ENCODE assay signal across 8 cellular contexts in the genomic region with DNA sequence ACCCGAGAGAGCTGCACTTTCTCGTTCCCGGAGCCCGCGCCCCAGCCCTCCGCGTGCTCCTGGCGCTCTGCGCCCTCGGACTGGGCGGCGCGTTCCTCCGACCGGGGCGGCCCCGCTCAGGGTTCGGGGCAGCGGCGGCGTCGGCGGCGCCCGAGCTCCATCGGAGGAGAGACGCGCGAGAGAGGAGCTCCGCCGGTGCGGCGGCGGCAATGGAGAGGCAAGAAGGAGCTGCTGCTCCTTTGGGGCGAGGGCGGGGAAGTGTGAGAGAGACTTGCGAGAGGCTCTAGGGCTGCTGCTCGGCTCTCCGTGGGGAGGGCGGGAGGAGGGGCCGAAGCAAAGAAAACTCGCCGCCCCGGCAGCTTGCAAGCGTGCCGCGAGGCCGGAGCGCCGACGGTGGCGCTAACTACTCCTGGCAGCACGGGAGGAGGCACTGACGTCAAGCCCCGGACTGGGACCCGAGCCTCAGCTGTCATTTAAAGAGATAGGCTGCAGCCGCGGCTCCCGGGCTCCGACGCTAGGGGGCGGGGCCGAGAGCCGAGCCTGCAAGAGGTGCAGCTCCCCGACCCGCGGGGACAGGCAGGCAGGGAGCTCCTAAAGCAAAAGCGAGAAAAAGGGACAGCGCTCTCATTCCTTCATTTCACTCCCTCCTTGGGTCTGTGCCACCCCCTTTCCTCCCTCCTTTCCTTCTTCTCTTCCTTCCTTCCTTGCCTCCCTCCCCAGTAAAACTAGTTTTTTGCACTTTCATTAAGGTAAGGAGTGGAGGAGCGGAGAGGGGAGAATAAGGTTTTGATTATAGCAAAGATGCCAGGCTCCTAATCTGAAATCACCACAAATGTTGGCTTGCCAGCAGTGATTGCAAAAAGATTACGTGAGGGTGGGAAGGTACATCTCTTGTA. TPM values are rescaled to one million over a fixed set of nuclear protein-coding genes. Genes with fewer than 3 reads are reported as not detected.
DNase-seq lines count a peak whose midpoint lies in the region; ATAC-seq and TF ChIP-seq lines count a peak whose summit lies in the region.

A gene (minus strand): TSS at position 262 of the 896 bp plus-strand sequence.

- intact Hi-C loops in left lung (cut with DNase I), result no loop called here

- peaks cover 0 to 19% of the 10 kb centered on the region in 2 donors for H3K4me1 ChIP-seq in left lung

- peak; percentile 96 for ATAC-seq in GM18511 (IDR thresholded peaks at IDR 0.05; ENCODE audit: unreplicated experiment)
- ATAC-seq in HG03025 (IDR thresholded peaks at IDR 0.05; ENCODE audit: low FRiP score, unreplicated experiment), result peak; percentile 94
- ATAC-seq in left lung, result peak; percentile 97

- peak; percentile 43 to 47 for TF ChIP-seq CTCF in left lung (IDR thresholded peaks at IDR 0.05)

- H3K9me3 ChIP-seq in left lung, result no peaks in the 10 kb centered on the region

- peak within 1 kb of the TSS; percentile 27 to 39 for H3K4me3 ChIP-seq in left lung

- H3K27me3 ChIP-seq in left lung, result peaks cover 30 to 91% of the 10 kb centered on the region in 2 donors

- H3K36me3 ChIP-seq in left lung, result no peaks in the 10 kb centered on the region

- DNase-seq in A172 (ENCODE audit: low spot score) (peak; percentile 39), NCI-H2081 treated with DMSO at 0.1 percent for 48 hours (lab: John Stamatoyannopoulos, UW) (peak; percentile 75), dermis microvascular lymphatic vessel endothelial cell (ENCODE audit: low read depth in 2 of 2) (peak; percentile 50 to 87), left lung (peak; percentile 80 to 91)
- peak; percentile 47 for DNase-seq in activated CD4-positive, CD25-positive, alpha-beta regulatory T cell treated with anti-CD3 and anti-CD28 coated beads, Interleukin-2, amount 50 U/mL, for 72 hours
- peak; percentile 57 to 79 for DNase-seq in stimulated activated CD4-positive, alpha-beta T cell treated with anti-CD3 and anti-CD28 coated beads, Interleukin-2, amount 100 ng/mL, for 24 hours

- no peak within 1 kb of the TSS for H3K27ac ChIP-seq in left lung

RNA-seq across cellular contexts. Expression of the gene that starts here (rescaled TPM):
- not detected in 2 replicates for total RNA-seq in A172 (2014; rRNA removed; shearing (Covaris generic))
- total RNA-seq in dermis microvascular lymphatic vessel endothelial cell, result 0.13 TPM in 2 replicates
- total RNA-seq in left lung, result under 1 TPM in 1 of 2 donors, not detected in 1; 0.20 TPM

Comparison
In these comparisons a context has a peak if more than half of its experiments do, and no peak if none do; other contexts are left out.
1. Peak in DNase-seq in A172; RNA of the gene not detected or under 1 TPM.
2. Peak in DNase-seq in dermis microvascular lymphatic vessel endothelial cell; RNA of the gene not detected or under 1 TPM.
3. Peak in DNase-seq, ATAC-seq and H3K4me3 ChIP-seq in left lung; RNA of the gene not detected or under 1 TPM.